8 cellular contexts compared by ENCODE assay signal in genomic region chr2:127700527-127701192, GRCh38. TPM values are rescaled to one million over a fixed set of nuclear protein-coding genes. Genes with fewer than 3 reads are reported as not detected.
DNase-seq lines count a peak whose midpoint lies in the region; ATAC-seq and TF ChIP-seq lines count a peak whose summit lies in the region.

No MANE protein-coding gene starts in this region.

- H3K9me3 ChIP-seq in right cardiac atrium (ENCODE audit: control insufficient read depth, low read length) = no peaks in the 10 kb centered on the region

- H3K27me3 Mint-ChIP-seq in activated naive CD4-positive, alpha-beta T cell treated with anti-CD3 and anti-CD28 coated beads, Interleukin-2, amount 50 U/mL, for 24 hours = no peaks in the 10 kb centered on the region

- H3K27me3 ChIP-seq in right cardiac atrium (ENCODE audit: control insufficient read depth, insufficient read depth) = no peaks in the 10 kb centered on the region

- peak; percentile 43 for DNase-seq in stimulated activated CD4-positive, alpha-beta T cell treated with anti-CD3 and anti-CD28 coated beads, Interleukin-15, amount 100 ng/mL, for 24 hours
- no peak for DNase-seq in stimulated activated CD4-positive, alpha-beta T cell treated with anti-CD3 and anti-CD28 coated beads, Interleukin-12 subunit alpha, Interleukin-12 subunit beta, amount 100 ng/mL, for 4 hours
- DNase-seq in NB4 (ENCODE audit: low read depth) = peak; percentile 57
- peak; percentile 65 to 83 (median 82) for DNase-seq in right cardiac atrium
- peak; percentile 38 for DNase-seq in retina
- no peak for DNase-seq in cortex of kidney (lab: John Stamatoyannopoulos, UW)

- WGBS in right cardiac atrium = 51% methylated on average over 17 of the region's 17 CpGs

- intact Hi-C loops in right cardiac atrium (cut with DNase I) = loop anchor here in 2 of 4 donors (5.0 kb wide), 1 partner anchor 173 kb away; the partner anchor contains the start of gene IWS1 (in 2 of the 2)

- no peaks in the 10 kb centered on the region for H3K9me3 Mint-ChIP-seq in activated naive CD4-positive, alpha-beta T cell treated with anti-CD3 and anti-CD28 coated beads, Interleukin-2, amount 50 U/mL, for 24 hours

- peaks cover 15% of the 10 kb centered on the region for H3K36me3 Mint-ChIP-seq in activated naive CD4-positive, alpha-beta T cell treated with anti-CD3 and anti-CD28 coated beads, Interleukin-2, amount 50 U/mL, for 24 hours

- no peak for TF ChIP-seq CTCF in NB4 (IDR thresholded peaks at IDR 0.05; ENCODE audit: low read depth, low read length)

- peaks cover 42% of the 10 kb centered on the region for H3K4me1 Mint-ChIP-seq in activated naive CD4-positive, alpha-beta T cell treated with anti-CD3 and anti-CD28 coated beads, Interleukin-2, amount 50 U/mL, for 24 hours

- H3K4me3 ChIP-seq in NB4 (ENCODE audit: low read depth, low read length) (peak overlapping the region; percentile 82), right cardiac atrium (ENCODE audit: low read length) (peak overlapping the region; percentile 70)

- H3K27ac Mint-ChIP-seq in activated naive CD4-positive, alpha-beta T cell treated with anti-CD3 and anti-CD28 coated beads, Interleukin-2, amount 50 U/mL, for 24 hours = peak overlapping the region; percentile 96

- H3K4me3 Mint-ChIP-seq in activated naive CD4-positive, alpha-beta T cell treated with anti-CD3 and anti-CD28 coated beads, Interleukin-2, amount 50 U/mL, for 24 hours = peak overlapping the region; percentile 93

- no peak for TF ChIP-seq POLR2A in NB4 (IDR thresholded peaks at IDR 0.05; ENCODE audit: extremely low read depth, insufficient read length)

- peak; percentile 33 for ATAC-seq in HG02610 (IDR thresholded peaks at IDR 0.05; ENCODE audit: unreplicated experiment)
- ATAC-seq in right cardiac atrium = peak; percentile 20 to 39

- peak overlapping the region; percentile 78 for H3K27ac ChIP-seq in right cardiac atrium (ENCODE audit: low read length)

- peaks cover 12% of the 10 kb centered on the region for H3K4me1 ChIP-seq in right cardiac atrium (ENCODE audit: control insufficient read depth, insufficient read depth, low read length)

RNA-seq across cellular contexts. Expression of gene SFT2D3, which starts 0.6 kb away (rescaled TPM):
- total RNA-seq in right cardiac atrium = 1 to 10 TPM; 3.6 to 5.0 (median 4.4) TPM
- 3.3 TPM for polyA plus RNA-seq in right cardiac atrium

RNA-seq across cellular contexts. Expression of gene LIMS2, which starts 25.3 kb away (rescaled TPM):
- 100 to 1,000 TPM; 163 to 224 (median 209) TPM for total RNA-seq in right cardiac atrium
- 178 TPM for polyA plus RNA-seq in right cardiac atrium

RNA-seq across cellular contexts. Expression of gene GPR17, which starts 54.7 kb away (rescaled TPM):
- total RNA-seq in right cardiac atrium = under 1 TPM in 2 of 4 donors, not detected in 2; 0.31 to 0.40 TPM
- polyA plus RNA-seq in right cardiac atrium = 4.0 TPM

Comparison
In these comparisons a context has a peak if more than half of its experiments do, and no peak if none do; other contexts are left out.
1. DNase-seq: peak in stimulated activated CD4-positive, alpha-beta T cell treated with anti-CD3 and anti-CD28 coated beads, Interleukin-15, amount 100 ng/mL, for 24 hours (single experiment), NB4 (single experiment), right cardiac atrium (3 of 3) and retina (single experiment); none in stimulated activated CD4-positive, alpha-beta T cell treated with anti-CD3 and anti-CD28 coated beads, Interleukin-12 subunit alpha, Interleukin-12 subunit beta, amount 100 ng/mL, for 4 hours (single experiment) and cortex of kidney (single experiment).